In genomic region chr15:93130111-93130510, GRCh38 we compare ENCODE assay signal across 23 cellular contexts. TPM values are rescaled to one million over a fixed set of nuclear protein-coding genes. Genes with fewer than 3 reads are reported as not detected.
"Had no signal": no experiment of that assay in that cellular context is flagged by ENCODE, and none has a peak within 500 bp of the region (broad histone marks: within the 10 kb centered on the region; RNA-seq: fewer than 3 reads in every experiment).

No MANE protein-coding gene starts in this region.

- H3K4me1 Mint-ChIP-seq: activated B cell treated with CpG ODN at 0.5 μM for 24 hours; activated CD4-positive, alpha-beta T cell treated with anti-CD3 and anti-CD28 coated beads, Interleukin-2, amount 10 ng/mL, durations not matched to agents 24 days and 14 days; activated T-helper 17 cell treated with anti-CD3 and anti-CD28 coated beads, Interleukin-2, amount 50 U/mL, for 72 hours had no signal

- H3K27me3 Mint-ChIP-seq: activated B cell treated with CpG ODN at 0.5 μM for 24 hours; activated CD4-positive, alpha-beta memory T cell treated with anti-CD3 and anti-CD28 coated beads for 36 hours; activated CD4-positive, alpha-beta T cell treated with anti-CD3 and anti-CD28 coated beads, Interleukin-2, amount 10 ng/mL, durations not matched to agents 24 days and 14 days; activated naive CD8-positive, alpha-beta T cell; activated T-helper 17 cell treated with anti-CD3 and anti-CD28 coated beads, Interleukin-2, amount 50 U/mL, for 72 hours; IgD-negative memory B cell had no signal

- H3K9me3 Mint-ChIP-seq: activated B cell treated with CpG ODN at 0.5 μM for 24 hours; activated CD4-positive, alpha-beta memory T cell treated with anti-CD3 and anti-CD28 coated beads for 36 hours; activated CD4-positive, alpha-beta T cell treated with anti-CD3 and anti-CD28 coated beads, Interleukin-2, amount 10 ng/mL, durations not matched to agents 24 days and 14 days; activated naive CD4-positive, alpha-beta T cell treated with anti-CD3 and anti-CD28 coated beads for 36 hours; activated T-cell treated with anti-CD3 and anti-CD28 coated beads, Interleukin-2, amount 50 U/mL, for 4 hours; activated T-helper 17 cell treated with anti-CD3 and anti-CD28 coated beads, Interleukin-2, amount 50 U/mL, for 72 hours; T-helper 1 cell treated with Interleukin-12 subunit alpha and Interleukin-12 subunit beta and Interleukin-4 antibody, amounts not matched to agents 30 μg/mL and 1 μg/mL, for 36 hours had no signal

- H3K4me3 Mint-ChIP-seq: activated B cell treated with CpG ODN at 0.5 μM for 24 hours; activated CD4-positive, alpha-beta memory T cell treated with anti-CD3 and anti-CD28 coated beads for 36 hours; activated CD4-positive, alpha-beta T cell treated with anti-CD3 and anti-CD28 coated beads, Interleukin-2, amount 10 ng/mL, durations not matched to agents 24 days and 14 days; activated naive CD4-positive, alpha-beta T cell treated with anti-CD3 and anti-CD28 coated beads for 36 hours; activated naive CD8-positive, alpha-beta T cell; activated T-cell treated with anti-CD3 and anti-CD28 coated beads, Interleukin-2, amount 50 U/mL, for 4 hours; activated T-helper 17 cell treated with anti-CD3 and anti-CD28 coated beads, Interleukin-2, amount 50 U/mL, for 72 hours; T-helper 1 cell treated with Interleukin-12 subunit alpha and Interleukin-12 subunit beta and Interleukin-4 antibody, amounts not matched to agents 30 μg/mL and 1 μg/mL, for 36 hours had no signal

- H3K36me3 Mint-ChIP-seq: activated CD4-positive, alpha-beta memory T cell treated with anti-CD3 and anti-CD28 coated beads for 36 hours; activated naive CD8-positive, alpha-beta T cell had no signal

- DNase-seq: activated B cell treated with CpG ODN at 0.5 μM for 24 hours; activated CD4-positive, alpha-beta memory T cell treated with anti-CD3 and anti-CD28 coated beads for 36 hours; activated CD4-positive, alpha-beta T cell treated with anti-CD3 and anti-CD28 coated beads for 1 hour; activated CD4-positive, alpha-beta T cell treated with anti-CD3 and anti-CD28 coated beads, Interleukin-2, amount 10 ng/mL, durations not matched to agents 24 days and 14 days; activated CD8-positive, alpha-beta memory T cell treated with anti-CD3 and anti-CD28 coated beads for 24 hours; activated gamma-delta T cell; activated naive CD4-positive, alpha-beta T cell treated with anti-CD3 and anti-CD28 coated beads for 36 hours; activated T-cell treated with anti-CD3 and anti-CD28 coated beads, Interleukin-2, amount 50 U/mL, for 4 hours; KG1; NCI-H1092; NCI-H1694 treated with DMSO at 0.1 percent for 48 hours; NCI-H2029 treated with DMSO at 0.1 percent for 48 hours; NCI-H446 treated with DMSO at 0.1 percent for 48 hours; NCI-H526 treated with DMSO at 0.1 percent for 48 hours; RPMI8226 had no signal

- ATAC-seq: activated T-cell treated with anti-CD3 and anti-CD28 coated beads, Interleukin-2, amount 50 U/mL, for 4 hours; activated T-helper 17 cell treated with anti-CD3 and anti-CD28 coated beads, Interleukin-2, amount 50 U/mL, for 72 hours; Right ventricle myocardium inferior had no signal

- H3K27ac Mint-ChIP-seq: activated B cell treated with CpG ODN at 0.5 μM for 24 hours; activated CD4-positive, alpha-beta memory T cell treated with anti-CD3 and anti-CD28 coated beads for 36 hours; activated CD4-positive, alpha-beta T cell treated with anti-CD3 and anti-CD28 coated beads, Interleukin-2, amount 10 ng/mL, durations not matched to agents 24 days and 14 days; activated naive CD4-positive, alpha-beta T cell treated with anti-CD3 and anti-CD28 coated beads for 36 hours; activated naive CD8-positive, alpha-beta T cell; activated T-helper 17 cell treated with anti-CD3 and anti-CD28 coated beads, Interleukin-2, amount 50 U/mL, for 72 hours; IgD-negative memory B cell; T-helper 1 cell treated with Interleukin-12 subunit alpha and Interleukin-12 subunit beta and Interleukin-4 antibody, amounts not matched to agents 30 μg/mL and 1 μg/mL, for 36 hours had no signal

RNA-seq across cellular contexts. Expression of gene RGMA, which starts 41.1 kb away (rescaled TPM):
- total RNA-seq: activated B cell treated with CpG ODN at 0.5 μM for 24 hours, LHCN-M2, M059J, OCI-LY7 had no signal
- polyA plus RNA-seq: IgD-negative memory B cell had no signal
